In the genomic region with DNA sequence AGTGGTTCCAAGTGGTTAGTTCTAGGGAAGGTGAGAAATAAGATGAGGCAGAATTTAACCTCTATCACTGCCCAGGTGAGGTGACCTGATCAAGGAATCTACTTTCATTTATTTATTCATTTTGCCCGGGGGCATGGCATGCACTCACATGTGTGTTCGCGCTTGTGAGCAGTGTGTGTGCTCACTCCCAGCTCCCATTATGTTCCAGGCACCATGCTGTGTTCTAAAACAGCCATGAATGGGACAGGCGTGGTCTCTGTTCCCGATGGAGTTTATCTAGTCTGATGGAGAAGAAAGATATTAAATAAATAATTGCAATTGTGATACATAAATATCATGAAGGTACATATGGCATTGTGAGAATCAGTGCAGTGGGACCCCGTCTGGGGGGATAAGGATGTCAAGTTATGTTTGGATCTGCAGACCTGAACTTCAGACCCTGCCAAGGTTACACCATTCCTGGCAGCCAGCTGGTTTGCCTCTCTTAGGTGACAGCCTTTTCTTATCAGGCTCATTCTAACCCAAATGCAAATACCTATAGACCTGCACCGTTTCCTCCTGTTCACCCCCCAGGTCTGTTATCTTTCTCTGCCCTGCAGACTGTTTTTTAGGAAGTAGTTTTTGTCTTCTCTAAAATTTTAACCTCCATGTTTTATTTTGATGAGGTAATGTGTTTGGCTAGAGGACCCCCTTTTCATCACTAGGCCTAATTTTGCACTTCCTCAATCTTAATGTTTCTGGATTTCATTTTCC, we compare ENCODE assay signal across 12 cellular contexts. TPM values are rescaled to one million over a fixed set of nuclear protein-coding genes. Genes with fewer than 3 reads are reported as not detected.
DNase-seq lines count a peak whose midpoint lies in the region; ATAC-seq, FAIRE-seq and TF ChIP-seq lines count a peak whose summit lies in the region.
"Had no signal": no experiment of that assay in that cellular context is flagged by ENCODE, and none has a peak within 500 bp of the region (broad histone marks: within the 10 kb centered on the region; RNA-seq: fewer than 3 reads in every experiment).

No MANE protein-coding gene starts in this region.

- H3K4me3 ChIP-seq in A549, result no peak overlapping the region
- H3K4me3 ChIP-seq in CD8-positive, alpha-beta T cell (ENCODE audit: low read depth, low read length), result no peak overlapping the region
- no peak overlapping the region for H3K4me3 ChIP-seq in keratinocyte (ENCODE audit: control insufficient read depth in 2 of 3, extremely low read depth in 1 of 3, insufficient read depth in 2 of 3, low read depth in 1 of 3, low read length in 3 of 3)
- H3K4me3 ChIP-seq in breast epithelium, result no peak overlapping the region

- H3K9me3 ChIP-seq in A549, result no peaks in the 10 kb centered on the region
- H3K9me3 ChIP-seq in CD8-positive, alpha-beta T cell (ENCODE audit: low read length), result no peaks in the 10 kb centered on the region
- H3K9me3 ChIP-seq in keratinocyte (ENCODE audit: control insufficient read depth, low read depth, low read length), result no peaks in the 10 kb centered on the region
- no peaks in the 10 kb centered on the region for H3K9me3 ChIP-seq in breast epithelium

- H3K27ac Mint-ChIP-seq in CD8-positive, alpha-beta T cell, result peak overlapping the region; percentile 67
- H3K27ac Mint-ChIP-seq: T-helper 1 cell treated with Interleukin-12 subunit alpha and Interleukin-12 subunit beta and Interleukin-4 antibody, amounts not matched to agents 30 μg/mL and 1 μg/mL, for 36 hours had no signal

- ATAC-seq in A549 (no peak), HG03025 (IDR thresholded peaks at IDR 0.05; ENCODE audit: low FRiP score, unreplicated experiment) (no peak)
- ATAC-seq in CD8-positive, alpha-beta T cell, result no peak

- TF ChIP-seq CTCF in A549 (IDR thresholded peaks at IDR 0.05) (no peak), keratinocyte (optimal IDR thresholded peaks at IDR 0.05 in 1 of 3, IDR thresholded peaks at IDR 0.05 in 1 of 3, conservative IDR thresholded peaks at IDR 0.05 in 1 of 3; ENCODE audit: extremely low read depth in 1 of 3, insufficient read depth in 2 of 3, low read length in 3 of 3) (no peak), breast epithelium (IDR thresholded peaks at IDR 0.05) (no peak)
- no peak for TF ChIP-seq CTCF in CD8-positive, alpha-beta T cell (IDR thresholded peaks at IDR 0.05)

- H3K79me2 ChIP-seq in keratinocyte (ENCODE audit: control insufficient read depth, insufficient read depth, low read length), result peaks cover 84% of the 10 kb centered on the region

- no peaks in the 10 kb centered on the region for H3K27me3 ChIP-seq in CD8-positive, alpha-beta T cell (ENCODE audit: insufficient read depth, low read length)
- no peaks in the 10 kb centered on the region for H3K27me3 ChIP-seq in keratinocyte (ENCODE audit: control insufficient read depth, extremely low read depth, insufficient read depth, low read length)
- no peaks in the 10 kb centered on the region for H3K27me3 ChIP-seq in breast epithelium

- H3K36me3 Mint-ChIP-seq in CD8-positive, alpha-beta T cell, result peaks cover 57% of the 10 kb centered on the region

- H3K9ac ChIP-seq in keratinocyte (ENCODE audit: control insufficient read depth, extremely low read depth, insufficient read depth, low read length), result no peak overlapping the region

- peak overlapping the region in 1 of 2 experiments; percentile 42; a peak in 1 of 6 replicates for H3K27ac ChIP-seq in A549
- H3K27ac ChIP-seq in CD8-positive, alpha-beta T cell (ENCODE audit: low read depth, low read length), result no peak overlapping the region
- H3K27ac ChIP-seq in keratinocyte (ENCODE audit: control insufficient read depth, insufficient read depth, low read length), result peak overlapping the region; percentile 45
- no peak overlapping the region for H3K27ac ChIP-seq in breast epithelium

- peaks cover 52% of the 10 kb centered on the region for H3K4me1 Mint-ChIP-seq in CD8-positive, alpha-beta T cell (ENCODE audit: low read depth)

- dilution Hi-C loops in keratinocyte (cut with MboI; ENCODE audit: extremely low pct_ligation_motif_present, low sequenced_read_pairs), result no loop called here

- H3K9me1 ChIP-seq in keratinocyte (ENCODE audit: control insufficient read depth, extremely low read depth, insufficient read depth, low read length), result no peaks in the 10 kb centered on the region

- no peak for TF ChIP-seq EP300 in A549 (IDR thresholded peaks at IDR 0.05)

- H3K36me3 ChIP-seq in CD8-positive, alpha-beta T cell (ENCODE audit: insufficient read depth, low read length), result peaks cover 3% of the 10 kb centered on the region
- H3K36me3 ChIP-seq in keratinocyte (ENCODE audit: control insufficient read depth in 2 of 2, extremely low read depth in 1 of 2, insufficient read depth in 2 of 2, low read length in 2 of 2) (peaks cover 7 to 11% of the 10 kb centered on the region in 2 experiments), breast epithelium (no peaks in the 10 kb centered on the region)

- H3K4me1 ChIP-seq in A549 (peaks cover 18% of the 10 kb centered on the region), keratinocyte (ENCODE audit: control insufficient read depth, extremely low read depth, insufficient read depth, low read length) (peaks cover 20% of the 10 kb centered on the region), breast epithelium (no peaks in the 10 kb centered on the region)
- no peaks in the 10 kb centered on the region for H3K4me1 ChIP-seq in CD8-positive, alpha-beta T cell (ENCODE audit: insufficient read depth, low read length)

- no peak for TF ChIP-seq RAD21 in A549 (conservative IDR thresholded peaks at IDR 0.05 in 1 of 2, IDR thresholded peaks at IDR 0.05 in 1 of 2)

- CTCF ChIA-PET in A549 (lab: Yijun Ruan, JAX), result interaction anchor here (1.4 kb wide), 2 partner anchors 8 to 10 kb away, joined by 4 to 7 read pairs; no protein-coding TSS in a partner anchor
- CTCF ChIA-PET in CD8-positive, alpha-beta T cell (lab: Charles Lee), result no interaction called here

- no peaks in the 10 kb centered on the region for H4K20me1 ChIP-seq in keratinocyte (ENCODE audit: control insufficient read depth, extremely low read depth, insufficient read depth, low read length)

- TF ChIP-seq POLR2A in A549 (IDR thresholded peaks at IDR 0.05; ENCODE audit: low read length) (no peak), breast epithelium (IDR thresholded peaks at IDR 0.05) (no peak)

- FAIRE-seq in A549 (lab: Jason Lieb, UNC), result no peak
- no peak for FAIRE-seq in keratinocyte (lab: Jason Lieb, UNC)
- FAIRE-seq in urothelium cell line (lab: Jason Lieb, UNC), result no peak

- DNase-seq in A549 (ENCODE audit: low read depth in 1 of 2, low spot score in 1 of 2) (no peak), NOMO-1 treated with DMSO at 0.1 percent for 48 hours (lab: John Stamatoyannopoulos, UW; ENCODE audit: unreplicated experiment) (peak; percentile 65), keratinocyte (ENCODE audit: low read depth, low spot score) (no peak), urothelium cell line (ENCODE audit: low spot score) (no peak), breast epithelium (ENCODE audit: low spot score in 2 of 2) (no peak)
- no peak for DNase-seq in CD8-positive, alpha-beta T cell
- DNase-seq in stimulated activated CD8-positive, alpha-beta memory T cell treated with anti-CD3 and anti-CD28 coated beads, Interleukin-4, amount 100 ng/mL, for 48 hours, result no peak
- DNase-seq: activated CD8-positive, alpha-beta memory T cell treated with anti-CD3 and anti-CD28 coated beads, Interleukin-2, amount 50 U/mL, for 4 hours; Calu3; NCI-H82 had no signal

- WGBS in A549 (ENCODE audit: missing lambda C conversion rate), result 69% methylated on average over 7 of the region's 7 CpGs

- peak overlapping the region; percentile 19; the same call in 1 of the 3 replicates for H3K4me2 ChIP-seq in A549
- no peak overlapping the region for H3K4me2 ChIP-seq in keratinocyte (ENCODE audit: control insufficient read depth, extremely low read depth, insufficient read depth, low read depth, low read length)

- no peaks in the 10 kb centered on the region for H3K27me3 Mint-ChIP-seq in CD8-positive, alpha-beta T cell (ENCODE audit: low read depth)

- intact Hi-C loops in CD8-positive, alpha-beta T cell (cut with DNase I, micrococcal nuclease), result no loop called here
- intact Hi-C loops in breast epithelium (cut with DNase I; ENCODE audit: low total_unique reads), result no loop called here

- no peak overlapping the region for H3K4me3 Mint-ChIP-seq in CD8-positive, alpha-beta T cell
- H3K4me3 Mint-ChIP-seq: T-helper 1 cell treated with Interleukin-12 subunit alpha and Interleukin-12 subunit beta and Interleukin-4 antibody, amounts not matched to agents 30 μg/mL and 1 μg/mL, for 36 hours had no signal

- POLR2A ChIA-PET in A549 (lab: Yijun Ruan, JAX), result no interaction called here
- POLR2A ChIA-PET in CD8-positive, alpha-beta T cell (lab: Charles Lee), result no interaction called here

- no peaks in the 10 kb centered on the region for H3K9me3 Mint-ChIP-seq in CD8-positive, alpha-beta T cell
- H3K9me3 Mint-ChIP-seq: T-helper 1 cell treated with Interleukin-12 subunit alpha and Interleukin-12 subunit beta and Interleukin-4 antibody, amounts not matched to agents 30 μg/mL and 1 μg/mL, for 36 hours had no signal

- H2AFZ ChIP-seq in keratinocyte (ENCODE audit: control insufficient read depth, low read length), result no peak overlapping the region

RNA-seq across cellular contexts. Expression of a gene that starts 11.7 kb away (rescaled TPM):
- polyA plus RNA-seq in A549 (2011; rRNA removed) (477 and 583 TPM in 2 replicates), A549 (2017; fragmentation: RNase III; extraction: RNeasy Plus Mini Kit Qiagen cat#74134 plus additional on column Dnase treatment) (159 to 248 TPM (median 217 TPM) in 3 replicates), keratinocyte (204 to 287 TPM (median 246 TPM) in 3 replicates)
- 117 and 201 TPM in 2 replicates for polyA plus RNA-seq in A549 (2012; cell fraction: cytosol; rRNA removed)
- polyA plus RNA-seq in A549 (2012; cell fraction: nucleus; rRNA removed), result 48.0 and 91.3 TPM in 2 replicates
- 258 and 323 TPM in 2 replicates for polyA minus RNA-seq in A549 (2011; rRNA and poly(A)+ RNA removed)
- total RNA-seq in CD8-positive, alpha-beta T cell, result 10 to 100 TPM; 16.2 to 18.6 TPM
- 9.4 TPM for polyA plus RNA-seq in keratinocyte (2011; ENCODE audit: low read depth)
- polyA plus RNA-seq in keratinocyte (2011; cell fraction: cytosol; rRNA removed), result 150 and 279 TPM in 2 replicates
- polyA plus RNA-seq in keratinocyte (2011; cell fraction: nucleus; rRNA removed), result 137 and 147 TPM in 2 replicates
- 46.9 and 123 TPM in 2 replicates for polyA plus RNA-seq in keratinocyte (2012; ENCODE audit: low replicate concordance)
- 123 to 200 TPM (median 142 TPM) in 3 replicates for polyA minus RNA-seq in keratinocyte
- polyA minus RNA-seq in keratinocyte (2011; cell fraction: cytosol; rRNA and poly(A)+ RNA removed), result 48.9 TPM
- 39.4 and 68.7 TPM in 2 replicates for polyA minus RNA-seq in keratinocyte (2011; cell fraction: nucleus; rRNA and poly(A)+ RNA removed)
- 10 to 100 TPM; 28.2 to 48.0 (median 34.7) TPM for total RNA-seq in breast epithelium

RNA-seq across cellular contexts. Expression of a gene that starts 50.3 kb away (rescaled TPM):
- 27.3 and 29.0 TPM in 2 replicates for polyA plus RNA-seq in A549 (2011; rRNA removed)
- 11.1 and 12.4 TPM in 2 replicates for polyA plus RNA-seq in A549 (2012; cell fraction: cytosol; rRNA removed)
- 6.6 and 14.3 TPM in 2 replicates for polyA plus RNA-seq in A549 (2012; cell fraction: nucleus; rRNA removed)
- polyA plus RNA-seq in A549 (2017; fragmentation: RNase III; extraction: RNeasy Plus Mini Kit Qiagen cat#74134 plus additional on column Dnase treatment), result 25.2 to 30.6 TPM (median 30.3 TPM) in 3 replicates
- 26.2 and 28.3 TPM in 2 replicates for polyA minus RNA-seq in A549 (2011; rRNA and poly(A)+ RNA removed)
- 10 to 100 TPM; 37.5 to 42.7 TPM for total RNA-seq in CD8-positive, alpha-beta T cell
- polyA plus RNA-seq in keratinocyte, result 11.4 to 18.0 TPM (median 16.8 TPM) in 3 replicates
- 32.4 TPM for polyA plus RNA-seq in keratinocyte (2011; ENCODE audit: low read depth)
- polyA plus RNA-seq in keratinocyte (2011; cell fraction: cytosol; rRNA removed), result 13.7 and 15.1 TPM in 2 replicates
- polyA plus RNA-seq in keratinocyte (2011; cell fraction: nucleus; rRNA removed), result 20.8 and 21.3 TPM in 2 replicates
- 15.4 and 18.0 TPM in 2 replicates for polyA plus RNA-seq in keratinocyte (2012; ENCODE audit: low replicate concordance)
- 10.8 to 15.3 TPM (median 13.9 TPM) in 3 replicates for polyA minus RNA-seq in keratinocyte
- polyA minus RNA-seq in keratinocyte (2011; cell fraction: cytosol; rRNA and poly(A)+ RNA removed), result 17.3 TPM
- polyA minus RNA-seq in keratinocyte (2011; cell fraction: nucleus; rRNA and poly(A)+ RNA removed), result 11.3 and 13.3 TPM in 2 replicates
- 10 to 100 TPM; 15.5 to 18.7 (median 18.0) TPM for total RNA-seq in breast epithelium
